In genomic region chr22:23236026-23236425, GRCh38 we compare ENCODE assay signal across 2 cellular contexts.
TF ChIP-seq lines count a peak whose summit lies in the region.

No MANE protein-coding gene starts in this region.

TF ChIP-seq in GM23338, 12 proteins besides CTCF, POLR2A, EP300 and RAD21:
- TF ChIP-seq STAT1 (IDR thresholded peaks at IDR 0.05; ENCODE audit: unreplicated experiment), result no peak
- TF ChIP-seq ZNF114 (CRISPR knock-in tag; IDR thresholded peaks at IDR 0.05), result no peak
- TF ChIP-seq JUNB (IDR thresholded peaks at IDR 0.05; ENCODE audit: unreplicated experiment), result no peak

TF ChIP-seq in K562, 482 proteins besides CTCF, POLR2A, EP300 and RAD21:
- TF ChIP-seq RBFOX2 (IDR thresholded peaks at IDR 0.05; ENCODE audit: low read depth, low read length), result no peak
- no peak for TF ChIP-seq MYC (IDR thresholded peaks at IDR 0.05; ENCODE audit: low read depth, low read length)
- TF ChIP-seq MYC (CRISPR knock-in tag; IDR thresholded peaks at IDR 0.05; ENCODE audit: borderline replicate concordance, low read depth), result no peak
- no peak for TF ChIP-seq DNMT1 (IDR thresholded peaks at IDR 0.05)
- no peak for TF ChIP-seq ZFPM2 (CRISPR knock-in tag; IDR thresholded peaks at IDR 0.05)
- no peak for TF ChIP-seq PYGO2 (tag; IDR thresholded peaks at IDR 0.05)
- no peak for TF ChIP-seq ZNF263 (CRISPR knock-in tag; IDR thresholded peaks at IDR 0.05; ENCODE audit: borderline replicate concordance)
- no peak for TF ChIP-seq TFAP4 (CRISPR knock-in tag; IDR thresholded peaks at IDR 0.05; ENCODE audit: borderline replicate concordance)
- no peak for TF ChIP-seq HLTF (IDR thresholded peaks at IDR 0.05)
- TF ChIP-seq BRD4 (IDR thresholded peaks at IDR 0.05), result no peak
- no peak for TF ChIP-seq POU5F1 (IDR thresholded peaks at IDR 0.05; ENCODE audit: borderline replicate concordance, low read depth, low read length, partially characterized antibody)
- no peak for TF ChIP-seq ETV1 (tag; conservative IDR thresholded peaks at IDR 0.05; ENCODE audit: low read depth)
- TF ChIP-seq PKNOX1 (IDR thresholded peaks at IDR 0.05), result no peak
- no peak for TF ChIP-seq NFXL1 (CRISPR knock-in tag; IDR thresholded peaks at IDR 0.05)
- no peak for TF ChIP-seq PATZ1 (CRISPR knock-in tag; IDR thresholded peaks at IDR 0.05; ENCODE audit: borderline replicate concordance)
- no peak for TF ChIP-seq SRSF9 (IDR thresholded peaks at IDR 0.05; ENCODE audit: borderline replicate concordance, low read depth, low read length)
- no peak for TF ChIP-seq RHOXF2B (CRISPR knock-in tag; conservative IDR thresholded peaks at IDR 0.05)
- no peak for TF ChIP-seq KLF1 (tag; IDR thresholded peaks at IDR 0.05)
- TF ChIP-seq ILK (tag; IDR thresholded peaks at IDR 0.05; ENCODE audit: borderline replicate concordance, low read depth), result no peak
- no peak for TF ChIP-seq NR2C2 (CRISPR knock-in tag; IDR thresholded peaks at IDR 0.05)
- no peak for TF ChIP-seq NR2C2 (tag; IDR thresholded peaks at IDR 0.05)
